ENCODE assay signal across 8 cellular contexts in the genomic region with DNA sequence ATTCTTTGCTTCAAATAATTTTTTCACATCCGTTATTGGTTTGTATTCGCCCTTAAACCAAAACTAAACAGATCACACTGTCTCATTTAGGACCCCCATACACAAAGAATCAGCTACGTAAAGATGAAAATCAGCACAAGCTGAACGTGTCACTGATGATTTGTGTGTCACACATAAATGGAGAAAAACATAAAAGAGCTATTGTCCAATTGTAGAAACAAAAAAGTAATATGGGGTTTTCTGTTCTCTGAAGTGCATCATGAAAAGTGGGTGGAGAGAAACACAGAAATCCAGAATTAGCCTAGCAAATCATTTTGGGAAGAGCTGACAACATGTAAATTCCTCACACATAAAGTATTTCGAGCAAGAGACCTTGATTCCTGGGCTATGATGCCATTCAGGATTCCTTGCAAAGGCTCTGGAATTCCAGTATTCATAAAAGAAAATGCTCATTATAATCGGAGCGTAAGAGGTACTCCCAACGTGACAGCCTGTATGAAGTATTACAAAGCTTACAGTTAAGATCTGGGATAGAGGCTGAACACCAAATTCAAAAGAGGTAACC. TPM values are rescaled to one million over a fixed set of nuclear protein-coding genes. Genes with fewer than 3 reads are reported as not detected.
DNase-seq lines count a peak whose midpoint lies in the region; ATAC-seq and TF ChIP-seq lines count a peak whose summit lies in the region.

No MANE protein-coding gene starts in this region.

- POLR2A ChIA-PET in MCF 10A (lab: Yijun Ruan, JAX), result interaction anchor here (1.0 to 16.0 kb wide), 13 partner anchors 10 to 403 kb away, joined by 3 to 343 read pairs (median 17); a partner anchor contains a TSS

- no peak for ATAC-seq in stimulated activated naive CD8-positive, alpha-beta T cell treated with anti-CD3 and anti-CD28 coated beads, Interleukin-15, Interleukin-2, amounts not matched to agents 100 U/mL and 50 U/mL, for 24 hours
- ATAC-seq in memory B cell (ENCODE audit: low read depth) (no peak), GM21526 (IDR thresholded peaks at IDR 0.05; ENCODE audit: low FRiP score, unreplicated experiment) (no peak), HG02970 (IDR thresholded peaks at IDR 0.05; ENCODE audit: low FRiP score, unreplicated experiment) (no peak)

- TF ChIP-seq CTCF in MCF 10A (IDR thresholded peaks at IDR 0.05; ENCODE audit: unreplicated experiment), result no peak

- H3K9me3 Mint-ChIP-seq in stimulated activated naive CD8-positive, alpha-beta T cell treated with anti-CD3 and anti-CD28 coated beads, Interleukin-15, Interleukin-2, amounts not matched to agents 100 ng/mL and 50 ng/mL, for 24 hours, result no peaks in the 10 kb centered on the region
- H3K9me3 Mint-ChIP-seq in MCF 10A (ENCODE audit: unreplicated experiment) (no peaks in the 10 kb centered on the region), memory B cell (no peaks in the 10 kb centered on the region)

- CTCF ChIA-PET in MCF 10A (lab: Yijun Ruan, JAX), result interaction anchor here (0.7 to 5.3 kb wide), 14 partner anchors 12 to 991 kb away, joined by 3 to 47 read pairs (median 5); no protein-coding TSS in a partner anchor

- intact Hi-C loops in MCF 10A (cut with micrococcal nuclease), result loop anchor here (1.0 kb wide), 1 partner anchor 48 kb away; no protein-coding TSS in a partner anchor

- TSS peak; percentile 32 for BruUV-seq in MCF 10A (replicated peaks; lab: Mats Ljungman, UMichigan)

- H3K4me3 Mint-ChIP-seq in stimulated activated naive CD8-positive, alpha-beta T cell treated with anti-CD3 and anti-CD28 coated beads, Interleukin-15, Interleukin-2, amounts not matched to agents 100 ng/mL and 50 ng/mL, for 24 hours, result peak overlapping the region; percentile 91
- peak overlapping the region; percentile 75 for H3K4me3 Mint-ChIP-seq in MCF 10A (ENCODE audit: unreplicated experiment)
- peak overlapping the region; percentile 93 for H3K4me3 Mint-ChIP-seq in memory B cell

- no peaks in the 10 kb centered on the region for H3K27me3 Mint-ChIP-seq in stimulated activated naive CD8-positive, alpha-beta T cell treated with anti-CD3 and anti-CD28 coated beads, Interleukin-15, Interleukin-2, amounts not matched to agents 100 ng/mL and 50 ng/mL, for 24 hours
- H3K27me3 Mint-ChIP-seq in MCF 10A (ENCODE audit: insufficient read depth, unreplicated experiment), result no peaks in the 10 kb centered on the region
- no peaks in the 10 kb centered on the region for H3K27me3 Mint-ChIP-seq in memory B cell

- no peak for DNase-seq in stimulated activated naive CD8-positive, alpha-beta T cell treated with anti-CD3 and anti-CD28 coated beads, Interleukin-15, Interleukin-2, amounts not matched to agents 100 U/mL and 50 U/mL, for 24 hours
- no peak for DNase-seq in MCF 10A (ENCODE audit: unreplicated experiment)
- DNase-seq in memory B cell (ENCODE audit: low spot score in 2 of 2), result no peak
- DNase-seq in Kasumi-1 (lab: John Stamatoyannopoulos, UW), result no peak
- DNase-seq in NCI-H128 (lab: John Stamatoyannopoulos, UW; ENCODE audit: unreplicated experiment), result no peak

- peaks cover 58% of the 10 kb centered on the region for H3K36me3 Mint-ChIP-seq in stimulated activated naive CD8-positive, alpha-beta T cell treated with anti-CD3 and anti-CD28 coated beads, Interleukin-15, Interleukin-2, amounts not matched to agents 100 ng/mL and 50 ng/mL, for 24 hours (ENCODE audit: low read depth)
- H3K36me3 Mint-ChIP-seq in MCF 10A (ENCODE audit: insufficient read depth, unreplicated experiment) (peaks cover 59% of the 10 kb centered on the region), memory B cell (peaks cover 4% of the 10 kb centered on the region)

- peak overlapping the region; percentile 98 for H3K27ac Mint-ChIP-seq in stimulated activated naive CD8-positive, alpha-beta T cell treated with anti-CD3 and anti-CD28 coated beads, Interleukin-15, Interleukin-2, amounts not matched to agents 100 ng/mL and 50 ng/mL, for 24 hours
- H3K27ac Mint-ChIP-seq in MCF 10A (ENCODE audit: low read depth, unreplicated experiment) (peak overlapping the region; percentile 97), memory B cell (peak overlapping the region; percentile 97)

- peaks cover 61% of the 10 kb centered on the region for H3K4me1 Mint-ChIP-seq in stimulated activated naive CD8-positive, alpha-beta T cell treated with anti-CD3 and anti-CD28 coated beads, Interleukin-15, Interleukin-2, amounts not matched to agents 100 ng/mL and 50 ng/mL, for 24 hours (ENCODE audit: low read depth)
- H3K4me1 Mint-ChIP-seq in MCF 10A (ENCODE audit: insufficient read depth, unreplicated experiment), result peaks cover 53% of the 10 kb centered on the region
- peaks cover 36% of the 10 kb centered on the region for H3K4me1 Mint-ChIP-seq in memory B cell

RNA-seq across cellular contexts. Expression of a gene that starts 1.1 kb away (rescaled TPM):
- 31.0 and 31.7 TPM in 2 replicates for total RNA-seq in MCF 10A (2022)

RNA-seq across cellular contexts. Expression of a gene that starts 1.6 kb away (rescaled TPM):
- total RNA-seq in MCF 10A (2022), result 67.3 and 92.8 TPM in 2 replicates
